In the genomic region with DNA sequence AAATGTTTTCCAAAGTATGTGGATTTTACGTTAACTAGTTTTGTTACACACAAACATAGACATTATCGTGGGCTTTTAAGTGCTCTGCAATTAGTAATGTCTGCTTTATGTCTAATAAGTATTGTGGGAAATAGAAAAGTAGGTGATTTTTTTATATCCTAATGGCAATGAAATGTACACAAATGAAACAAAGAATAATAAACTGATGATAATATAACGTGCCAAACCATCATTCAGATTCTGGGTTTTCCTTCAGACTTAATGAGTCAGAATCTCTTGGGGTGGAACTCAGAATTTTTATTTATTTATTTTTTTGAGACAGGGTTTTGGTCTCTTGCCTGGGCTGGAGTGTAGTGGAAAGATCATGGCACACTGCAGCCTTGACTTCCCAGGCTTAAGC, we compare ENCODE assay signal across 16 cellular contexts. TPM values are rescaled to one million over a fixed set of nuclear protein-coding genes. Genes with fewer than 3 reads are reported as not detected.
DNase-seq lines count a peak whose midpoint lies in the region; ATAC-seq and TF ChIP-seq lines count a peak whose summit lies in the region.
"Had no signal": no experiment of that assay in that cellular context is flagged by ENCODE, and none has a peak within 500 bp of the region (broad histone marks: within the 10 kb centered on the region; RNA-seq: fewer than 3 reads in every experiment).

No MANE protein-coding gene starts in this region.

- H3K4me3 ChIP-seq in PC-3 (ENCODE audit: low read length) (peak overlapping the region; percentile 96; the same call in 1 of the 2 replicates), skeletal muscle satellite cell (ENCODE audit: low read length) (no peak overlapping the region)
- H3K4me3 ChIP-seq: coronary artery, uterus had no signal

- H3K27ac ChIP-seq in PC-3 (ENCODE audit: low read length) = no peak overlapping the region
- H3K27ac ChIP-seq: coronary artery, uterus had no signal

- BruUV-seq in PC-3 (replicated peaks; lab: Mats Ljungman, UMichigan) = no TSS peak

- H3K4me1 Mint-ChIP-seq in activated T-cell treated with anti-CD3 and anti-CD28 coated beads, Interleukin-2, amount 50 U/mL, for 4 hours (ENCODE audit: low read depth) = peaks cover 40% of the 10 kb centered on the region
- peaks cover 39% of the 10 kb centered on the region for H3K4me1 Mint-ChIP-seq in central memory CD8-positive, alpha-beta T cell

- no peak for TF ChIP-seq CTCF in PC-3 (conservative IDR thresholded peaks at IDR 0.05; ENCODE audit: low read depth, low read length)

- H3K36me3 Mint-ChIP-seq in activated T-cell treated with anti-CD3 and anti-CD28 coated beads, Interleukin-2, amount 50 U/mL, for 4 hours (ENCODE audit: insufficient read depth) = peaks cover 24% of the 10 kb centered on the region
- H3K36me3 Mint-ChIP-seq in central memory CD8-positive, alpha-beta T cell (ENCODE audit: insufficient read depth) = peaks cover 59% of the 10 kb centered on the region

- no peaks in the 10 kb centered on the region for H3K9me3 ChIP-seq in PC-3 (ENCODE audit: low read length)
- no peaks in the 10 kb centered on the region for H3K9me3 ChIP-seq in skeletal muscle satellite cell (replicated peaks; ENCODE audit: low read length)
- H3K9me3 ChIP-seq: uterus had no signal

- H3K9me2 ChIP-seq in PC-3 (replicated peaks; ENCODE audit: low read length) = no peaks in the 10 kb centered on the region

- no peaks in the 10 kb centered on the region for H3K27me3 ChIP-seq in PC-3 (ENCODE audit: low read length)
- no peaks in the 10 kb centered on the region for H3K27me3 ChIP-seq in skeletal muscle satellite cell (ENCODE audit: control insufficient read depth, insufficient read depth, low read length)
- H3K27me3 ChIP-seq: uterus had no signal

- H4K20me1 ChIP-seq in PC-3 (ENCODE audit: low read length) = peaks cover 11% of the 10 kb centered on the region; the same call in 1 of the 2 replicates

- H3K4me1 ChIP-seq in PC-3 (ENCODE audit: insufficient read depth, low read length) (peaks cover 6% of the 10 kb centered on the region), skeletal muscle satellite cell (ENCODE audit: control insufficient read depth, insufficient read depth, low read length) (peaks cover 10% of the 10 kb centered on the region)

- no peak overlapping the region for H2AFZ ChIP-seq in PC-3 (ENCODE audit: low read length)

- peak overlapping the region; percentile 85 for H3K4me2 ChIP-seq in PC-3 (ENCODE audit: low read length)
- H3K4me2 ChIP-seq in skeletal muscle satellite cell (ENCODE audit: low read length) = peak overlapping the region; percentile 83

- peak overlapping the region; percentile 96 for H3K4me3 Mint-ChIP-seq in activated T-cell treated with anti-CD3 and anti-CD28 coated beads, Interleukin-2, amount 50 U/mL, for 4 hours
- H3K4me3 Mint-ChIP-seq in central memory CD8-positive, alpha-beta T cell = peak overlapping the region; percentile 83

- CTCF ChIA-PET in PC-3 (lab: Charles Lee) = no interaction called here

- H3K79me2 ChIP-seq in PC-3 (ENCODE audit: low read length) = peaks cover 51% of the 10 kb centered on the region

- H3K27ac Mint-ChIP-seq in central memory CD8-positive, alpha-beta T cell (ENCODE audit: low read depth) = no peak overlapping the region

- POLR2A ChIA-PET in PC-3 (lab: Charles Lee; ENCODE audit: unreplicated experiment) = no interaction called here

- no peak for ATAC-seq in activated T-cell treated with anti-CD3 and anti-CD28 coated beads, Interleukin-2, amount 50 U/mL, for 4 hours
- no peak for ATAC-seq in PC-3
- ATAC-seq in central memory CD8-positive, alpha-beta T cell (replicated peaks; ENCODE audit: extremely low read depth, poor library complexity, severe bottlenecking) = no peak
- ATAC-seq: stimulated activated memory B cell treated with anti-CD40 and anti-IgM and Interleukin-4, amounts not matched to agents 10 μg/mL and 1 μg/mL and 100 μg/mL, for 72 hours had no signal

- H3K9me3 Mint-ChIP-seq in activated T-cell treated with anti-CD3 and anti-CD28 coated beads, Interleukin-2, amount 50 U/mL, for 4 hours = no peaks in the 10 kb centered on the region
- no peaks in the 10 kb centered on the region for H3K9me3 Mint-ChIP-seq in central memory CD8-positive, alpha-beta T cell

- H3K9ac ChIP-seq in PC-3 (ENCODE audit: low read length) = no peak overlapping the region
- H3K9ac ChIP-seq in skeletal muscle satellite cell (ENCODE audit: low read depth, low read length) = no peak overlapping the region

- H3K27me3 Mint-ChIP-seq in activated T-cell treated with anti-CD3 and anti-CD28 coated beads, Interleukin-2, amount 50 U/mL, for 4 hours (ENCODE audit: low read depth) = no peaks in the 10 kb centered on the region
- H3K27me3 Mint-ChIP-seq in central memory CD8-positive, alpha-beta T cell = no peaks in the 10 kb centered on the region
- H3K27me3 Mint-ChIP-seq: stimulated activated memory B cell treated with anti-CD40 and anti-IgM and Interleukin-4, amounts not matched to agents 10 μg/mL and 1 μg/mL and 100 μg/mL, for 72 hours had no signal

- H3K36me3 ChIP-seq in PC-3 (ENCODE audit: low read depth, low read length) (peaks cover 32% of the 10 kb centered on the region), skeletal muscle satellite cell (ENCODE audit: insufficient read depth, low read length) (peaks cover 31% of the 10 kb centered on the region)
- H3K36me3 ChIP-seq: uterus had no signal

- no peaks in the 10 kb centered on the region for H3F3A ChIP-seq in PC-3 (ENCODE audit: low read length, unreplicated experiment)

- no peak for DNase-seq in activated T-cell treated with anti-CD3 and anti-CD28 coated beads, Interleukin-2, amount 50 U/mL, for 4 hours
- DNase-seq in activated T-cell treated with anti-CD3 and anti-CD28 coated beads, Interleukin-2, amount 50 U/mL, for 48 hours = no peak
- DNase-seq in PC-3 (no peak), HT-29 (ENCODE audit: low spot score) (no peak), NCI-H2196 (lab: John Stamatoyannopoulos, UW; ENCODE audit: unreplicated experiment) (no peak), C1 segment of cervical spinal cord (lab: John Stamatoyannopoulos, UW) (no peak)
- DNase-seq in central memory CD8-positive, alpha-beta T cell (ENCODE audit: low spot score in 2 of 2) = no peak
- DNase-seq: ACHN, amygdala, erythroblast, kidney, NCI-H2171, uterus had no signal

- intact Hi-C loops in PC-3 (cut with micrococcal nuclease) = no loop called here

RNA-seq across cellular contexts. Expression of gene TMEM183A, which starts 2.0 kb away (rescaled TPM):
- 10 to 100 TPM; 82.3 to 85.8 (median 85.6) TPM for total RNA-seq in activated T-cell treated with anti-CD3 and anti-CD28 coated beads, Interleukin-2, amount 50 U/mL, for 4 hours
- total RNA-seq in PC-3 (2014; rRNA removed) = 119 and 122 TPM in 2 replicates
- total RNA-seq in skeletal muscle satellite cell (2012; rRNA removed) = 73.6 and 92.0 TPM in 2 replicates
- 92.5 and 94.2 TPM in 2 replicates for total RNA-seq in HT-29 (2014; rRNA removed; shearing (Covaris generic))

RNA-seq across cellular contexts. Expression of gene PPFIA4, which starts 17.1 kb away (rescaled TPM):
- total RNA-seq in activated T-cell treated with anti-CD3 and anti-CD28 coated beads, Interleukin-2, amount 50 U/mL, for 4 hours = 1 to 10 TPM in 1 of 3 donors, under 1 TPM in 2; 0.37 to 1.2 (median 0.82) TPM
- 3.4 and 12.1 TPM in 2 replicates for total RNA-seq in PC-3 (2014; rRNA removed)
- total RNA-seq in skeletal muscle satellite cell (2012; rRNA removed) = 4.8 and 14.6 TPM in 2 replicates
- total RNA-seq in HT-29 (2014; rRNA removed; shearing (Covaris generic)) = 0.08 and 0.16 TPM in 2 replicates

RNA-seq across cellular contexts. Expression of gene CYB5R1, which starts 42.1 kb away (rescaled TPM):
- 10 to 100 TPM; 28.9 to 36.4 (median 32.5) TPM for total RNA-seq in activated T-cell treated with anti-CD3 and anti-CD28 coated beads, Interleukin-2, amount 50 U/mL, for 4 hours
- 58.7 and 66.2 TPM in 2 replicates for total RNA-seq in PC-3 (2014; rRNA removed)
- 26.4 and 39.1 TPM in 2 replicates for total RNA-seq in skeletal muscle satellite cell (2012; rRNA removed)
- 27.5 and 38.5 TPM in 2 replicates for total RNA-seq in HT-29 (2014; rRNA removed; shearing (Covaris generic))

RNA-seq across cellular contexts. Expression of gene ADIPOR1, which starts 51.1 kb away (rescaled TPM):
- 10 to 100 TPM; 85.7 to 94.1 (median 90.7) TPM for total RNA-seq in activated T-cell treated with anti-CD3 and anti-CD28 coated beads, Interleukin-2, amount 50 U/mL, for 4 hours
- 137 and 150 TPM in 2 replicates for total RNA-seq in PC-3 (2014; rRNA removed)
- 89.2 and 106 TPM in 2 replicates for total RNA-seq in skeletal muscle satellite cell (2012; rRNA removed)
- 105 and 117 TPM in 2 replicates for total RNA-seq in HT-29 (2014; rRNA removed; shearing (Covaris generic))
